10 cellular contexts compared by ENCODE assay signal in the genomic region with DNA sequence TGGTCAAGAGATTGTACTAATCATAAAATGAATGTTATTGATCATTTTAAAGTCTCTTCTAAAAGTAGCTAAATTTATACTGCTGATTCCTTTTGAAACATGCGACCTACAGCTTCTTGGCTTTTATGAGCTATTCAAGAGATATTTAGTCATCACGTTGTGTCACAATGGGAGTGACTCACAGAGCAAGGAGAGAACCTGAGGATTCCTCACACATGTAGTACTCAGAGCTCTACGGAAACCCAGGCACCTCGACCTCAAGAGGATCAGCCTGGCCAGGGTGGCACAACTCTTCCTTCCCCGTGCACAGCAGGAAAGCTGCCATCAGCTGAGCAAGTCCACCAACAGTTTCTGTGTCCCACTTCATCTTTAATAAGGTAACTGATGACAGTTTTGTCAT. TPM values are rescaled to one million over a fixed set of nuclear protein-coding genes. Genes with fewer than 3 reads are reported as not detected.
A peak's percentile ranks its signal among the peaks of the same experiment; 100 is the strongest.
DNase-seq lines count a peak whose midpoint lies in the region; ATAC-seq and TF ChIP-seq lines count a peak whose summit lies in the region.
"Had no signal": no experiment of that assay in that cellular context is flagged by ENCODE, and none has a peak within 500 bp of the region (broad histone marks: within the 10 kb centered on the region; RNA-seq: fewer than 3 reads in every experiment).

A gene (plus strand): TSS at position 223 of the 400 bp plus-strand sequence. CDS start 12,019 bp downstream, outside the sequence.

- POLR2A ChIA-PET in CD4-positive, alpha-beta memory T cell (lab: Charles Lee; ENCODE audit: partially characterized antibody) = no interaction called here

- no peak within 1 kb of the TSS for H3K4me3 ChIP-seq in CD4-positive, alpha-beta memory T cell (ENCODE audit: low read length in 2 of 2)

- intact Hi-C loops in CD4-positive, alpha-beta memory T cell (cut with micrococcal nuclease) = no loop called here

- no peak for DNase-seq in activated CD4-positive, CD25-positive, alpha-beta regulatory T cell (lab: John Stamatoyannopoulos, UW)
- DNase-seq in NOMO-1 treated with DMSO at 0.1 percent for 48 hours (lab: John Stamatoyannopoulos, UW; ENCODE audit: unreplicated experiment) (peak; percentile 98), epithelial cell of prostate (ENCODE audit: low read depth, low spot score) (peak; percentile 86), GM13976 (ENCODE audit: low spot score) (no peak)
- peak; percentile 66 for DNase-seq in stimulated activated CD4-positive, alpha-beta T cell treated with anti-CD3 and anti-CD28 coated beads, Interleukin-1b, Interleukin-23, amount 100 ng/mL, for 48 hours
- no peak for DNase-seq in CD4-positive, alpha-beta memory T cell
- DNase-seq: NCI-H2227 treated with DMSO at 0.1 percent for 48 hours had no signal

- H3K4me3 Mint-ChIP-seq in CD4-positive, alpha-beta memory T cell = no peak within 1 kb of the TSS

- no peak within 1 kb of the TSS for H3K27ac Mint-ChIP-seq in CD4-positive, alpha-beta memory T cell

- TF ChIP-seq CTCF in GM13976 (IDR thresholded peaks at IDR 0.05; ENCODE audit: borderline replicate concordance, control extremely low read depth, extremely low read depth, insufficient read depth, missing control alignments) = no peak

- no peaks in the 10 kb centered on the region for H3K27me3 ChIP-seq in CD4-positive, alpha-beta memory T cell (ENCODE audit: insufficient read depth, low read length)

- H3K36me3 ChIP-seq in CD4-positive, alpha-beta memory T cell (ENCODE audit: insufficient read depth, low read length) = no peaks in the 10 kb centered on the region

- ATAC-seq in activated CD4-positive, CD25-positive, alpha-beta regulatory T cell treated with anti-CD3 and anti-CD28 coated beads, Interleukin-2, amount 50 U/mL, for 24 hours = peak; percentile 33 to 60
- no peak for ATAC-seq in GM18909 (IDR thresholded peaks at IDR 0.05; ENCODE audit: poor library complexity, unreplicated experiment)

- no peaks in the 10 kb centered on the region for H3K9me3 Mint-ChIP-seq in CD4-positive, alpha-beta memory T cell

- no peak within 1 kb of the TSS for H3K27ac ChIP-seq in epithelial cell of prostate
- H3K27ac ChIP-seq in CD4-positive, alpha-beta memory T cell (ENCODE audit: low read depth, low read length) = no peak within 1 kb of the TSS
- H3K27ac ChIP-seq: parathyroid adenoma had no signal

- peaks cover 0 to 4% (median 4%) of the 10 kb centered on the region in 4 donors for H3K4me1 Mint-ChIP-seq in CD4-positive, alpha-beta memory T cell

- H3K27me3 Mint-ChIP-seq in CD4-positive, alpha-beta memory T cell = no peaks in the 10 kb centered on the region

- peaks cover 4% of the 10 kb centered on the region for H3K4me1 ChIP-seq in CD4-positive, alpha-beta memory T cell (ENCODE audit: insufficient read depth, low read length)
- H3K4me1 ChIP-seq: parathyroid adenoma had no signal

- CTCF ChIA-PET in CD4-positive, alpha-beta memory T cell (lab: Charles Lee; ENCODE audit: partially characterized antibody) = interaction anchor here (1.3 kb wide), 1 partner anchor 63 kb away, joined by 4 read pairs; no protein-coding TSS in a partner anchor

- in situ Hi-C loops in GM13976 (cut with MboI; ENCODE audit: low sequenced_read_pairs, unreplicated experiment) = no loop called here

- H3K9me3 ChIP-seq in CD4-positive, alpha-beta memory T cell (ENCODE audit: control insufficient read depth in 1 of 2, low read length in 2 of 2) = no peaks in the 10 kb centered on the region

- H3K36me3 Mint-ChIP-seq in CD4-positive, alpha-beta memory T cell = no peaks in the 10 kb centered on the region

RNA-seq across cellular contexts. Expression of the gene that starts here (rescaled TPM):
- total RNA-seq in CD4-positive, alpha-beta memory T cell = under 1 TPM; 0.32 to 0.44 TPM
- not detected for polyA plus RNA-seq in CD4-positive, alpha-beta memory T cell

Comparison
In these comparisons a context has a peak if more than half of its experiments do, and no peak if none do; other contexts are left out.
1. DNase-seq: peak in NOMO-1 treated with DMSO at 0.1 percent for 48 hours (single experiment), epithelial cell of prostate (single experiment) and stimulated activated CD4-positive, alpha-beta T cell treated with anti-CD3 and anti-CD28 coated beads, Interleukin-1b, Interleukin-23, amount 100 ng/mL, for 48 hours (single experiment); none in activated CD4-positive, CD25-positive, alpha-beta regulatory T cell (0 of 4), GM13976 (single experiment) and CD4-positive, alpha-beta memory T cell (0 of 5).